Comparison of ENCODE assay signal across 1 cellular context in genomic region chr7:84232653-84233052, GRCh38.
TF ChIP-seq lines count a peak whose summit lies in the region.

No MANE protein-coding gene starts in this region.

TF ChIP-seq in GM12878, 131 proteins besides CTCF, POLR2A, EP300 and RAD21 (continued from another document):
- TF ChIP-seq ATF2 (IDR thresholded peaks at IDR 0.05; ENCODE audit: low read length), result no peak
- no peak for TF ChIP-seq TAF1 (IDR thresholded peaks at IDR 0.05; ENCODE audit: borderline replicate concordance, low read depth, low read length)
- no peak for TF ChIP-seq SIX5 (IDR thresholded peaks at IDR 0.05; ENCODE audit: low read depth, low read length, severe bottlenecking)
- no peak for TF ChIP-seq CHD2 (IDR thresholded peaks at IDR 0.05; ENCODE audit: borderline replicate concordance, low read depth, low read length)
- TF ChIP-seq SP1 (IDR thresholded peaks at IDR 0.05; ENCODE audit: low read depth, low read length), result no peak
- no peak for TF ChIP-seq POLR2AphosphoS2 (IDR thresholded peaks at IDR 0.05; ENCODE audit: low read depth, low read length)
- TF ChIP-seq FOXK2 (IDR thresholded peaks at IDR 0.05), result no peak
- TF ChIP-seq MTA2 (IDR thresholded peaks at IDR 0.05; ENCODE audit: low read depth), result no peak
- TF ChIP-seq ELK1 (IDR thresholded peaks at IDR 0.05; ENCODE audit: low read depth, low read length), result no peak
- no peak for TF ChIP-seq NRF1 (conservative IDR thresholded peaks at IDR 0.05; ENCODE audit: low read depth, low read length)
- TF ChIP-seq ZNF622 (IDR thresholded peaks at IDR 0.05), result no peak
- no peak for TF ChIP-seq REST (IDR thresholded peaks at IDR 0.05; ENCODE audit: low read depth, low read length)
